ENCODE assay signal across 8 cellular contexts in the genomic region with DNA sequence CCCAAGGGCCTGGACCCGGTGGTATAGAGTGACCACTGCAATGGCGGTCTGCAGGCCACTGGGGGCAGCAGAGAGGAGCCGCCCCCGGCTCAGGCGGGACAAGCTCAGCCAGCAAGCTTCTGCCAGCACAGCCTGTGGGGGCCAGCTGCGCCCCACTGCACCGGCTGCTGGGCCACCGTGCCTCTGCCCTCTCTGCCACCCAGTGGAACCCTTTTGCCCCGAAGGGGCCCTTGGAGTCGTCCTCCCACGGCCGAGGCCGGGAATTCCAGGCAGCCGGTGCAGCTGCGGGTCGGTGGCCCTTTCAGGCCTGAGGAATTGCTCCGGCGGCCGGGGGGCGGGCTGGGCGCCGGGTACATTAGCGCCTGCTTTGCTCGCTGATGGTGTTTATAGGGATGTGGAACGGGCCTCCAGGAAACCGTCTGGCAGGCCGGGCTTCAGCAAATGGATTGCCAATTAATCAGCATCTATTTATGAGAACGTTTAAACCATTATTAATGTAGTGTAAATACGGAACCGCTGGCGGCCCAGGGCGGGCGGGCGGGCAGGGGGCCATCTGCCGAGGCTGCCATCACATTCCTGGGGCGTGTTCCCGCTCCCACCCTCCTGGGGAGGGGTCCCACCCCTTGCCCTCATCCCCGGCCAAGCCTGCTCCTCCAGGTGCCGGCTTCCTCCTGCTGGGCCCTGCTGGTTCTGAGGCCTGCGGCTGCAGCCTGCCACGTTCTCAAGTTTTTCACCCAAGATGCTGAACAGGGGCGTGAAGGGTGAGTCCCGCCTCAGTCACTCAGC.
DNase-seq lines count a peak whose midpoint lies in the region; ATAC-seq and TF ChIP-seq lines count a peak whose summit lies in the region.

No MANE protein-coding gene starts in this region.

- H3K4me2 ChIP-seq in mesendoderm (ENCODE audit: low read length): peak overlapping the region; percentile 84

- H3K23ac ChIP-seq in mesendoderm (ENCODE audit: low read length): no peak overlapping the region

- H3K4me3 ChIP-seq in WI38 (ENCODE audit: low read depth, low read length) (no peak overlapping the region), endodermal cell (ENCODE audit: low read length) (no peak overlapping the region), mesendoderm (ENCODE audit: low read length) (no peak overlapping the region), stomach smooth muscle (ENCODE audit: low read length in 2 of 2) (peak overlapping the region; percentile 24 to 64)

- H3K27me3 Mint-ChIP-seq in endodermal cell (ENCODE audit: insufficient read depth): peaks cover 21% of the 10 kb centered on the region

- H3K36me3 Mint-ChIP-seq in endodermal cell (ENCODE audit: low read depth): no peaks in the 10 kb centered on the region

- H3K27me3 ChIP-seq in endodermal cell (ENCODE audit: control insufficient read depth, insufficient read depth, low read length, poor library complexity, severe bottlenecking) (no peaks in the 10 kb centered on the region), mesendoderm (ENCODE audit: insufficient read depth, low read length, poor library complexity) (no peaks in the 10 kb centered on the region), stomach smooth muscle (ENCODE audit: control insufficient read depth in 1 of 2, insufficient read depth in 2 of 2, low read length in 2 of 2) (peaks cover 0 to under 1% of the 10 kb centered on the region in 2 donors)

- no peak overlapping the region for H2BK5ac ChIP-seq in mesendoderm (ENCODE audit: low read length)

- no peaks in the 10 kb centered on the region for H3K79me1 ChIP-seq in mesendoderm (ENCODE audit: low read length)

- H3K4me1 ChIP-seq in ES-I3 (ENCODE audit: insufficient read depth, low read length) (no peaks in the 10 kb centered on the region), endodermal cell (ENCODE audit: control insufficient read depth, insufficient read depth, low read length) (no peaks in the 10 kb centered on the region), mesendoderm (ENCODE audit: control insufficient read depth, low read depth, low read length) (no peaks in the 10 kb centered on the region), stomach smooth muscle (ENCODE audit: control insufficient read depth, insufficient read depth, low read length) (peaks cover 43% of the 10 kb centered on the region)

- peaks cover 11% of the 10 kb centered on the region for H3K9me3 Mint-ChIP-seq in endodermal cell

- H3K27ac Mint-ChIP-seq in endodermal cell: no peak overlapping the region

- DNase-seq in HuH-7 (ENCODE audit: low spot score) (peak; percentile 94), endodermal cell (peak; percentile 93), mesendoderm (peak; percentile 83), NCI-H2029 treated with DMSO at 0.1 percent for 48 hours (lab: John Stamatoyannopoulos, UW) (no peak)

- H3K18ac ChIP-seq in mesendoderm (ENCODE audit: low read length): no peak overlapping the region

- H3K9me3 ChIP-seq in ES-I3 (ENCODE audit: control insufficient read depth, insufficient read depth, low read length) (peaks cover 6% of the 10 kb centered on the region; the same call in 1 of the 2 replicates), endodermal cell (ENCODE audit: control insufficient read depth, low read length) (no peaks in the 10 kb centered on the region), stomach smooth muscle (ENCODE audit: control insufficient read depth in 2 of 2, low read length in 2 of 2) (peaks cover 1 to 4% of the 10 kb centered on the region in 2 donors)

- 28 to 46% methylated on average over 12 to 41 of the region's 43 CpGs for WGBS in endodermal cell (ENCODE audit: insufficient coverage in 1 of 2, insufficient read length in 1 of 2), 2 experiments
- WGBS in mesendoderm (ENCODE audit: extremely low coverage, insufficient coverage, low lambda C conversion rate): no CpG with 5 or more reads among the region's 43 CpGs

- no peak overlapping the region for H2AK5ac ChIP-seq in mesendoderm (ENCODE audit: low read length)

- peak overlapping the region; percentile 66; the same call in 1 of the 2 replicates for H3K9ac ChIP-seq in ES-I3 (ENCODE audit: low read depth, low read length)
- no peak overlapping the region for H3K9ac ChIP-seq in endodermal cell (ENCODE audit: extremely low read depth, low read length, poor library complexity, severe bottlenecking)
- H3K9ac ChIP-seq in mesendoderm (ENCODE audit: low read length): peak overlapping the region; percentile 65
- peak overlapping the region; percentile 36 to 42 for H3K9ac ChIP-seq in stomach smooth muscle (ENCODE audit: low read length in 2 of 2)

- H3K79me2 ChIP-seq in mesendoderm (ENCODE audit: control insufficient read depth, insufficient read depth, low read length): no peaks in the 10 kb centered on the region

- no peak overlapping the region for H3K4ac ChIP-seq in mesendoderm (ENCODE audit: low read depth, low read length)

- H4K8ac ChIP-seq in mesendoderm (ENCODE audit: low read depth, low read length): no peak overlapping the region

- no peak for ATAC-seq in HG02938 (IDR thresholded peaks at IDR 0.05; ENCODE audit: unreplicated experiment)

- H3K4me1 Mint-ChIP-seq in endodermal cell: peaks cover 9% of the 10 kb centered on the region

- TF ChIP-seq CTCF in WI38 (IDR thresholded peaks at IDR 0.05; ENCODE audit: low read depth, low read length): peak; percentile 84
- peak; percentile 96 for TF ChIP-seq CTCF in endodermal cell (conservative IDR thresholded peaks at IDR 0.05)

- H2BK15ac ChIP-seq in mesendoderm (replicated peaks; ENCODE audit: low read depth): no peak overlapping the region

- H3K36me3 ChIP-seq in ES-I3 (ENCODE audit: insufficient read depth, low read length) (no peaks in the 10 kb centered on the region), endodermal cell (ENCODE audit: control insufficient read depth, insufficient read depth, low read length) (no peaks in the 10 kb centered on the region), mesendoderm (ENCODE audit: control insufficient read depth, insufficient read depth, low read length) (no peaks in the 10 kb centered on the region), stomach smooth muscle (ENCODE audit: control insufficient read depth in 2 of 2, insufficient read depth in 2 of 2, low read length in 2 of 2) (no peaks in the 10 kb centered on the region)

- peak overlapping the region; percentile 43 for H3K4me3 Mint-ChIP-seq in endodermal cell

- no peak overlapping the region for H4K5ac ChIP-seq in mesendoderm (ENCODE audit: low read length)

- H3K56ac ChIP-seq in mesendoderm (ENCODE audit: low read length): peak overlapping the region; percentile 84

- H3K27ac ChIP-seq in endodermal cell (ENCODE audit: low read depth, low read length) (no peak overlapping the region), mesendoderm (ENCODE audit: low read depth, low read length) (no peak overlapping the region), stomach smooth muscle (ENCODE audit: low read length) (peak overlapping the region; percentile 80)

- H2BK120ac ChIP-seq in mesendoderm (ENCODE audit: low read depth, low read length): no peak overlapping the region

Comparison
In these comparisons a context has a peak if more than half of its experiments do, and no peak if none do; other contexts are left out.
1. H3K4me3 ChIP-seq: peak in stomach smooth muscle (2 of 2); none in WI38 (single experiment), endodermal cell (single experiment) and mesendoderm (single experiment).